Comparison of ENCODE assay signal across 11 cellular contexts in genomic region chr12:6074394-6074793, GRCh38. TPM values are rescaled to one million over a fixed set of nuclear protein-coding genes. Genes with fewer than 3 reads are reported as not detected.
DNase-seq lines count a peak whose midpoint lies in the region; ATAC-seq and TF ChIP-seq lines count a peak whose summit lies in the region.
"Had no signal": no experiment of that assay in that cellular context is flagged by ENCODE, and none has a peak within 500 bp of the region (broad histone marks: within the 10 kb centered on the region; RNA-seq: fewer than 3 reads in every experiment).

No MANE protein-coding gene starts in this region.

- H3K4me2 ChIP-seq in mesenchymal stem cell (ENCODE audit: low read length, poor library complexity, severe bottlenecking), result no peak overlapping the region

- H3K4me1 ChIP-seq in right cardiac atrium (ENCODE audit: control insufficient read depth, insufficient read depth, low read length) (peaks cover 11% of the 10 kb centered on the region), right atrium auricular region (peaks cover 0 to 38% of the 10 kb centered on the region in 2 donors), mesenchymal stem cell (ENCODE audit: control insufficient read depth, insufficient read depth, low read depth, low read length) (peaks cover 15% of the 10 kb centered on the region), upper lobe of right lung (peaks cover 39% of the 10 kb centered on the region)

- TF ChIP-seq CTCF in right atrium auricular region (IDR thresholded peaks at IDR 0.05) (no peak), upper lobe of right lung (IDR thresholded peaks at IDR 0.05) (no peak), progenitor cell of endocrine pancreas (IDR thresholded peaks at IDR 0.05; ENCODE audit: unreplicated experiment) (no peak)

- no peak overlapping the region for H2AK5ac ChIP-seq in mesenchymal stem cell (ENCODE audit: low read length, severe bottlenecking)

- peak overlapping the region in 1 of 2 experiments; percentile 77 for H2BK12ac ChIP-seq in mesenchymal stem cell (ENCODE audit: low read length in 2 of 2)

- DNase-seq in right cardiac atrium (peak in 1 of 3 donors; percentile 6), right atrium auricular region (ENCODE audit: low spot score) (no peak), mesenchymal stem cell (no peak), upper lobe of right lung (no peak), ACHN (no peak), MG63 (no peak), progenitor cell of endocrine pancreas (ENCODE audit: low spot score, unreplicated experiment) (no peak)
- no peak for DNase-seq in activated T-helper 2 cell treated with anti-CD3 and anti-CD28 coated beads, Interferon-gamma antibody, Interleukin-2, Interleukin-4, amounts not matched to agents 10 μg/mL and 5 μg/mL and 100 μg/mL, durations not matched to agents 14 hours and 24 hours and 36 hours (ENCODE audit: low spot score)
- DNase-seq: activated CD4-positive, alpha-beta T cell treated with anti-CD3 and anti-CD28 coated beads, Interleukin-2, amount 50 U/mL, for 4 hours; NCI-H446 treated with DMSO at 0.1 percent for 48 hours had no signal

- H3K4ac ChIP-seq in mesenchymal stem cell (ENCODE audit: low read depth in 1 of 2, low read length in 2 of 2), result no peak overlapping the region

- H3K14ac ChIP-seq in mesenchymal stem cell (ENCODE audit: low read length in 2 of 2), result peak overlapping the region in 1 of 2 experiments; percentile 55

- no peak overlapping the region for H2BK120ac ChIP-seq in mesenchymal stem cell (ENCODE audit: low read depth, low read length)

- no peak overlapping the region for H2AFZ ChIP-seq in mesenchymal stem cell (ENCODE audit: low read depth, low read length)

- H3K27me3 ChIP-seq in right cardiac atrium (ENCODE audit: control insufficient read depth, insufficient read depth), result no peaks in the 10 kb centered on the region
- no peaks in the 10 kb centered on the region for H3K27me3 ChIP-seq in right atrium auricular region
- peaks cover 0 to 4% of the 10 kb centered on the region in 2 experiments for H3K27me3 ChIP-seq in mesenchymal stem cell (ENCODE audit: control insufficient read depth in 1 of 2, insufficient read depth in 1 of 2, low read length in 2 of 2)
- no peaks in the 10 kb centered on the region for H3K27me3 ChIP-seq in upper lobe of right lung
- H3K27me3 ChIP-seq in MG63, result no peaks in the 10 kb centered on the region
- H3K27me3 ChIP-seq: esophagus muscularis mucosa had no signal

- no peak for ATAC-seq in right cardiac atrium
- no peak for ATAC-seq in upper lobe of right lung

- H3K27me3 Mint-ChIP-seq in activated T-helper 2 cell treated with anti-CD3 and anti-CD28 coated beads, Interferon-gamma antibody, Interleukin-2, Interleukin-4, amounts not matched to agents 10 μg/mL and 5 μg/mL and 100 μg/mL, durations not matched to agents 14 hours and 24 hours and 36 hours (ENCODE audit: low read depth), result peaks cover 54% of the 10 kb centered on the region
- H3K27me3 Mint-ChIP-seq in progenitor cell of endocrine pancreas, result peaks cover 31% of the 10 kb centered on the region

- no peak overlapping the region for H3K18ac ChIP-seq in mesenchymal stem cell (ENCODE audit: low read depth in 1 of 2, low read length in 2 of 2)

- H2BK5ac ChIP-seq in mesenchymal stem cell (ENCODE audit: low read depth, low read length, poor library complexity, severe bottlenecking), result no peak overlapping the region

- in situ Hi-C loops in ACHN (cut with HindIII; ENCODE audit: low pct_ligation_motif_present, low pct_unique_long_range_greater_than_20kb, low sequenced_read_pairs), result no loop called here

- H3K9me3 ChIP-seq in right cardiac atrium (ENCODE audit: control insufficient read depth, low read length) (no peaks in the 10 kb centered on the region), right atrium auricular region (no peaks in the 10 kb centered on the region), mesenchymal stem cell (ENCODE audit: control insufficient read depth, low read length) (no peaks in the 10 kb centered on the region), upper lobe of right lung (no peaks in the 10 kb centered on the region), MG63 (no peaks in the 10 kb centered on the region)
- H3K9me3 ChIP-seq: esophagus muscularis mucosa had no signal

- H3K36me3 Mint-ChIP-seq in activated T-helper 2 cell treated with anti-CD3 and anti-CD28 coated beads, Interferon-gamma antibody, Interleukin-2, Interleukin-4, amounts not matched to agents 10 μg/mL and 5 μg/mL and 100 μg/mL, durations not matched to agents 14 hours and 24 hours and 36 hours (ENCODE audit: low read depth), result no peaks in the 10 kb centered on the region
- no peaks in the 10 kb centered on the region for H3K36me3 Mint-ChIP-seq in progenitor cell of endocrine pancreas (ENCODE audit: insufficient read depth)

- H3K9me3 Mint-ChIP-seq in activated T-helper 2 cell treated with anti-CD3 and anti-CD28 coated beads, Interferon-gamma antibody, Interleukin-2, Interleukin-4, amounts not matched to agents 10 μg/mL and 5 μg/mL and 100 μg/mL, durations not matched to agents 14 hours and 24 hours and 36 hours, result no peaks in the 10 kb centered on the region
- H3K9me3 Mint-ChIP-seq in progenitor cell of endocrine pancreas (ENCODE audit: low read depth), result no peaks in the 10 kb centered on the region

- H3K27ac Mint-ChIP-seq in activated T-helper 2 cell treated with anti-CD3 and anti-CD28 coated beads, Interferon-gamma antibody, Interleukin-2, Interleukin-4, amounts not matched to agents 10 μg/mL and 5 μg/mL and 100 μg/mL, durations not matched to agents 14 hours and 24 hours and 36 hours, result peak overlapping the region; percentile 54
- H3K27ac Mint-ChIP-seq in progenitor cell of endocrine pancreas, result no peak overlapping the region

- peak overlapping the region; percentile 35 for H4K8ac ChIP-seq in mesenchymal stem cell (ENCODE audit: low read length)

- H3K4me3 Mint-ChIP-seq in activated T-helper 2 cell treated with anti-CD3 and anti-CD28 coated beads, Interferon-gamma antibody, Interleukin-2, Interleukin-4, amounts not matched to agents 10 μg/mL and 5 μg/mL and 100 μg/mL, durations not matched to agents 14 hours and 24 hours and 36 hours (ENCODE audit: low read depth), result peak overlapping the region; percentile 68
- no peak overlapping the region for H3K4me3 Mint-ChIP-seq in progenitor cell of endocrine pancreas (ENCODE audit: low read depth)

- H3K36me3 ChIP-seq in right atrium auricular region (no peaks in the 10 kb centered on the region), mesenchymal stem cell (ENCODE audit: control insufficient read depth in 1 of 2, insufficient read depth in 2 of 2, low read depth in 1 of 2, low read length in 2 of 2) (no peaks in the 10 kb centered on the region), upper lobe of right lung (no peaks in the 10 kb centered on the region), MG63 (no peaks in the 10 kb centered on the region)

- intact Hi-C loops in right cardiac atrium (cut with DNase I), result loop anchor here in 1 of 4 donors (5.0 kb wide), 1 partner anchor 108 kb away; no protein-coding TSS in a partner anchor
- intact Hi-C loops in activated T-helper 2 cell treated with anti-CD3 and anti-CD28 coated beads, Interferon-gamma antibody, Interleukin-2, Interleukin-4, amounts not matched to agents 10 μg/mL and 5 μg/mL and 100 μg/mL, durations not matched to agents 14 hours and 24 hours and 36 hours (cut with micrococcal nuclease), result no loop called here
- intact Hi-C loops in upper lobe of right lung (cut with DNase I), result no loop called here

- peak overlapping the region; percentile 21 for H3K9ac ChIP-seq in mesenchymal stem cell (ENCODE audit: low read length)

- peaks cover 34% of the 10 kb centered on the region for H3K4me1 Mint-ChIP-seq in activated T-helper 2 cell treated with anti-CD3 and anti-CD28 coated beads, Interferon-gamma antibody, Interleukin-2, Interleukin-4, amounts not matched to agents 10 μg/mL and 5 μg/mL and 100 μg/mL, durations not matched to agents 14 hours and 24 hours and 36 hours (ENCODE audit: low read depth)
- H3K4me1 Mint-ChIP-seq in progenitor cell of endocrine pancreas (ENCODE audit: low read depth), result peaks cover 11% of the 10 kb centered on the region

- no peaks in the 10 kb centered on the region for H3K79me1 ChIP-seq in mesenchymal stem cell (replicated peaks; ENCODE audit: low read length, poor library complexity, severe bottlenecking)

- WGBS in right cardiac atrium, result 38% methylated on average over 4 of the region's 4 CpGs
- WGBS in mesenchymal stem cell, result 48% methylated on average over 4 of the region's 4 CpGs

- H3K23ac ChIP-seq in mesenchymal stem cell (ENCODE audit: low read length in 2 of 2), result no peak overlapping the region

- H2BK15ac ChIP-seq in mesenchymal stem cell (ENCODE audit: low read depth, poor library complexity, severe bottlenecking), result no peak overlapping the region

- H3K4me3 ChIP-seq in right cardiac atrium (ENCODE audit: low read length), result no peak overlapping the region
- no peak overlapping the region for H3K4me3 ChIP-seq in right atrium auricular region
- H3K4me3 ChIP-seq in mesenchymal stem cell (ENCODE audit: insufficient read depth in 1 of 2, low read depth in 1 of 2, low read length in 2 of 2), result peak overlapping the region in 1 of 2 experiments; percentile 38
- H3K4me3 ChIP-seq in upper lobe of right lung, result peak overlapping the region; percentile 28
- H3K4me3 ChIP-seq in MG63, result no peak overlapping the region

- no peak overlapping the region for H4K91ac ChIP-seq in mesenchymal stem cell (ENCODE audit: low read length)

- H3K27ac ChIP-seq in right cardiac atrium (ENCODE audit: low read length), result peak overlapping the region; percentile 45
- peak overlapping the region in 1 of 2 donors; percentile 56 for H3K27ac ChIP-seq in right atrium auricular region
- H3K27ac ChIP-seq in mesenchymal stem cell (ENCODE audit: low read length, poor library complexity, severe bottlenecking), result no peak overlapping the region
- peak overlapping the region; percentile 63 for H3K27ac ChIP-seq in upper lobe of right lung

RNA-seq across cellular contexts. Expression of gene VWF, which starts 50.1 kb away (rescaled TPM):
- total RNA-seq in right cardiac atrium (100 to 1,000 TPM; 144 to 388 (median 269) TPM), right atrium auricular region (100 to 1,000 TPM; 189 to 331 TPM), upper lobe of right lung (729 TPM), progenitor cell of endocrine pancreas (0.10 and 0.22 TPM in 2 replicates)
- polyA plus RNA-seq in right cardiac atrium, result 181 TPM
- total RNA-seq in activated T-helper 2 cell treated with anti-CD3 and anti-CD28 coated beads, Interferon-gamma antibody, Interleukin-2, Interleukin-4, amounts not matched to agents 10 μg/mL and 5 μg/mL and 100 μg/mL, durations not matched to agents 14 hours and 24 hours and 36 hours, result not detected in 2 replicates
- 0.07 TPM for polyA plus RNA-seq in mesenchymal stem cell (2013, experiment 1 of 2)
- 0.12 TPM for polyA plus RNA-seq in mesenchymal stem cell (2013, experiment 2 of 2)
- 0.03 and 0.12 TPM in 2 replicates for total RNA-seq in MG63 (2014; rRNA removed; shearing (Covaris generic); ENCODE audit: low replicate concordance)

Comparison
In these comparisons a context has a peak if more than half of its experiments do, and no peak if none do; other contexts are left out.
1. RNA of gene VWF, which starts 50.1 kb away (total RNA-seq): 729 TPM in upper lobe of right lung (single experiment), 189 to 331 TPM in right atrium auricular region and 144 to 388 TPM in right cardiac atrium; not detected in activated T-helper 2 cell treated with anti-CD3 and anti-CD28 coated beads, Interferon-gamma antibody, Interleukin-2, Interleukin-4, amounts not matched to agents 10 μg/mL and 5 μg/mL and 100 μg/mL, durations not matched to agents 14 hours and 24 hours and 36 hours, 0.10 to 0.22 TPM in progenitor cell of endocrine pancreas and 0.03 to 0.12 TPM in MG63; every median in the first group is over 100 times any median in the second.